In the genomic region with DNA sequence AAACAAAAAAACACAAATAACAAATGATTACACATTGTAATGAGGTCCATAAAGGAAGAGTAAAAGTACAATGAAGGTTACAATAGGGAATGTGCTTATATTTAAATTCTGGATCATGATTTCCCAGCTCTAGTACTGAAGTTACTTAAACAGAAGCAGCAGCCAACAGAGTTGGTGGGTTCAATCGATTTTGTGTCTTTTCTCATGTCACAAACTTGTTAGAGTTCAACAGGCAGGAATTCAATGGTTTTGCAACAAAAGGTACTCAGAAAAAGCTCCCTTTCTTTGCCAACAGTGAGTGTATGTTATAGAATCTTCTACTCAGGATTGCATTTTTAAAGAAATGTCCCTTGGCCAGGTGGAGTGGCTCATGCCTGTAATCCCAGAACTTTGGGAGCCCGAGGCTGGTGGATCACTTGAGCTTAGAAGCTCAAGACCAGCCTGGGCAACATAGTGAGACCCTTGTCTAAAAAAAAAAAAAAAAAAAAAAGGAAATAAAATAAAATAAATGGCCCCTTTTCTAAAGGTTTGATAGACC, we compare ENCODE assay signal across 23 cellular contexts. TPM values are rescaled to one million over a fixed set of nuclear protein-coding genes. Genes with fewer than 3 reads are reported as not detected.
DNase-seq lines count a peak whose midpoint lies in the region; ATAC-seq and TF ChIP-seq lines count a peak whose summit lies in the region.
"Had no signal": no experiment of that assay in that cellular context is flagged by ENCODE, and none has a peak within 500 bp of the region (broad histone marks: within the 10 kb centered on the region; RNA-seq: fewer than 3 reads in every experiment).

No MANE protein-coding gene starts in this region.

- peaks cover 13% of the 10 kb centered on the region for H3K36me3 Mint-ChIP-seq in activated naive CD8-positive, alpha-beta T cell treated with anti-CD3 and anti-CD28 coated beads, Interleukin-2, amount 10 ng/mL, durations not matched to agents 7 days and 5 days
- peaks cover 2% of the 10 kb centered on the region for H3K36me3 Mint-ChIP-seq in activated naive CD8-positive, alpha-beta T cell treated with anti-CD3 and anti-CD28 coated beads for 36 hours
- H3K36me3 Mint-ChIP-seq in IgD-negative memory B cell, result no peaks in the 10 kb centered on the region
- H3K36me3 Mint-ChIP-seq in dendritic cell treated with granulocyte-macrophage colony-stimulating factor and Interleukin-4, amounts not matched to agents 40 ng/mL and 50 ng/mL, for 4 days (ENCODE audit: low read depth), result no peaks in the 10 kb centered on the region
- H3K36me3 Mint-ChIP-seq: naive thymus-derived CD8-positive, alpha-beta T cell had no signal

- peaks cover 1% of the 10 kb centered on the region for H3K9me3 Mint-ChIP-seq in activated naive CD8-positive, alpha-beta T cell treated with anti-CD3 and anti-CD28 coated beads, Interleukin-2, amount 10 ng/mL, durations not matched to agents 7 days and 5 days
- peaks cover 5% of the 10 kb centered on the region for H3K9me3 Mint-ChIP-seq in activated naive CD8-positive, alpha-beta T cell treated with anti-CD3 and anti-CD28 coated beads for 36 hours
- no peaks in the 10 kb centered on the region for H3K9me3 Mint-ChIP-seq in IgD-negative memory B cell
- H3K9me3 Mint-ChIP-seq in dendritic cell treated with granulocyte-macrophage colony-stimulating factor and Interleukin-4, amounts not matched to agents 40 ng/mL and 50 ng/mL, for 4 days, result no peaks in the 10 kb centered on the region
- H3K9me3 Mint-ChIP-seq: naive thymus-derived CD8-positive, alpha-beta T cell had no signal

- peaks cover 22% of the 10 kb centered on the region in 2 donors for H3K4me1 ChIP-seq in thyroid gland
- peaks cover 23% of the 10 kb centered on the region for H3K4me1 ChIP-seq in upper lobe of right lung
- H3K4me1 ChIP-seq: HAP-1 had no signal

- H3K9me3 ChIP-seq in thyroid gland, result no peaks in the 10 kb centered on the region
- H3K9me3 ChIP-seq in upper lobe of right lung, result no peaks in the 10 kb centered on the region
- H3K9me3 ChIP-seq: adrenal gland, HAP-1 had no signal

- peaks cover 3% of the 10 kb centered on the region for H3K27me3 Mint-ChIP-seq in activated naive CD8-positive, alpha-beta T cell treated with anti-CD3 and anti-CD28 coated beads, Interleukin-2, amount 10 ng/mL, durations not matched to agents 7 days and 5 days
- H3K27me3 Mint-ChIP-seq in activated naive CD8-positive, alpha-beta T cell treated with anti-CD3 and anti-CD28 coated beads for 36 hours, result peaks cover 17% of the 10 kb centered on the region
- H3K27me3 Mint-ChIP-seq in IgD-negative memory B cell, result peaks cover 2% of the 10 kb centered on the region
- H3K27me3 Mint-ChIP-seq in dendritic cell treated with granulocyte-macrophage colony-stimulating factor and Interleukin-4, amounts not matched to agents 40 ng/mL and 50 ng/mL, for 4 days, result peaks cover 17% of the 10 kb centered on the region

- no peaks in the 10 kb centered on the region for H3K27me3 ChIP-seq in thyroid gland
- no peaks in the 10 kb centered on the region for H3K27me3 ChIP-seq in upper lobe of right lung
- H3K27me3 ChIP-seq: adrenal gland, brain microvascular endothelial cell had no signal

- DNase-seq in activated naive CD8-positive, alpha-beta T cell treated with anti-CD3 and anti-CD28 coated beads, Interleukin-2, amount 10 ng/mL, durations not matched to agents 7 days and 5 days, result no peak
- no peak for DNase-seq in activated naive CD8-positive, alpha-beta T cell treated with anti-CD3 and anti-CD28 coated beads for 36 hours
- DNase-seq in thyroid gland (no peak), NCI-H1092 treated with DMSO at 0.1 percent for 48 hours (lab: John Stamatoyannopoulos, UW) (no peak), hepatic stellate cell (ENCODE audit: low spot score) (no peak), upper lobe of right lung (no peak)
- DNase-seq: activated CD4-positive, alpha-beta T cell treated with anti-CD3 and anti-CD28 coated beads, Interleukin-2, amount 10 ng/mL, durations not matched to agents 7 days and 5 days; C1 segment of cervical spinal cord; left ventricle myocardium superior; midbrain; naive thymus-derived CD8-positive, alpha-beta T cell; NCI-H446 treated with DMSO at 0.1 percent for 48 hours; NCI-H82 had no signal

- H3K4me3 ChIP-seq in thyroid gland (replicated peaks in 1 of 3) (no peak overlapping the region), upper lobe of right lung (no peak overlapping the region)
- H3K4me3 ChIP-seq: adrenal gland, HAP-1, SK-N-MC had no signal

- H3K4me3 Mint-ChIP-seq in activated naive CD8-positive, alpha-beta T cell treated with anti-CD3 and anti-CD28 coated beads, Interleukin-2, amount 10 ng/mL, durations not matched to agents 7 days and 5 days, result peak overlapping the region; percentile 18
- no peak overlapping the region for H3K4me3 Mint-ChIP-seq in activated naive CD8-positive, alpha-beta T cell treated with anti-CD3 and anti-CD28 coated beads for 36 hours
- peak overlapping the region in 3 of 4 donors; percentile 11 to 84 (median 55) for H3K4me3 Mint-ChIP-seq in IgD-negative memory B cell
- H3K4me3 Mint-ChIP-seq in dendritic cell treated with granulocyte-macrophage colony-stimulating factor and Interleukin-4, amounts not matched to agents 40 ng/mL and 50 ng/mL, for 4 days, result no peak overlapping the region
- H3K4me3 Mint-ChIP-seq: activated CD4-positive, alpha-beta T cell treated with anti-CD3 and anti-CD28 coated beads, Interleukin-2, amount 10 ng/mL, durations not matched to agents 7 days and 5 days; naive thymus-derived CD8-positive, alpha-beta T cell had no signal

- intact Hi-C loops in dendritic cell treated with granulocyte-macrophage colony-stimulating factor and Interleukin-4, amounts not matched to agents 40 ng/mL and 50 ng/mL, for 4 days (cut with micrococcal nuclease), result no loop called here
- intact Hi-C loops in thyroid gland (cut with DNase I) (no loop called here), upper lobe of right lung (cut with DNase I) (no loop called here)

- POLR2A ChIA-PET in activated naive CD8-positive, alpha-beta T cell treated with anti-CD3 and anti-CD28 coated beads, Interleukin-2, amount 10 ng/mL, durations not matched to agents 7 days and 5 days (lab: Charles Lee), result interaction anchor here (0.6 to 4.2 kb wide), 5 partner anchors 13 to 133 kb away, joined by 3 to 39 read pairs (median 4); no protein-coding TSS in a partner anchor

- H3K27ac ChIP-seq in thyroid gland (peak overlapping the region; percentile 56 to 73 (median 59)), upper lobe of right lung (no peak overlapping the region)
- H3K27ac ChIP-seq: adrenal gland, brain microvascular endothelial cell, SK-N-MC had no signal

- no peak for ATAC-seq in activated naive CD8-positive, alpha-beta T cell treated with anti-CD3 and anti-CD28 coated beads, Interleukin-2, amount 10 ng/mL, durations not matched to agents 7 days and 5 days (ENCODE audit: low read depth)
- no peak for ATAC-seq in upper lobe of right lung
- ATAC-seq: left ventricle myocardium superior had no signal

- H3K36me3 ChIP-seq in thyroid gland (no peaks in the 10 kb centered on the region), upper lobe of right lung (no peaks in the 10 kb centered on the region)
- H3K36me3 ChIP-seq: adrenal gland, brain microvascular endothelial cell, HAP-1 had no signal

- 50 to 51% methylated on average over 2 of the region's 2 CpGs for WGBS in thyroid gland, 2 donors

- TF ChIP-seq POLR2A in thyroid gland (IDR thresholded peaks at IDR 0.05), result no peak

- H3K4me1 Mint-ChIP-seq in activated naive CD8-positive, alpha-beta T cell treated with anti-CD3 and anti-CD28 coated beads, Interleukin-2, amount 10 ng/mL, durations not matched to agents 7 days and 5 days, result peaks cover 72% of the 10 kb centered on the region
- H3K4me1 Mint-ChIP-seq in activated naive CD8-positive, alpha-beta T cell treated with anti-CD3 and anti-CD28 coated beads for 36 hours, result peaks cover 65% of the 10 kb centered on the region
- H3K4me1 Mint-ChIP-seq in IgD-negative memory B cell, result peaks cover 46 to 56% (median 50%) of the 10 kb centered on the region in 3 donors
- peaks cover 69% of the 10 kb centered on the region for H3K4me1 Mint-ChIP-seq in dendritic cell treated with granulocyte-macrophage colony-stimulating factor and Interleukin-4, amounts not matched to agents 40 ng/mL and 50 ng/mL, for 4 days (ENCODE audit: low read depth)

- peak overlapping the region; percentile 82 for H3K27ac Mint-ChIP-seq in activated naive CD8-positive, alpha-beta T cell treated with anti-CD3 and anti-CD28 coated beads, Interleukin-2, amount 10 ng/mL, durations not matched to agents 7 days and 5 days
- no peak overlapping the region for H3K27ac Mint-ChIP-seq in activated naive CD8-positive, alpha-beta T cell treated with anti-CD3 and anti-CD28 coated beads for 36 hours
- H3K27ac Mint-ChIP-seq in IgD-negative memory B cell, result peak overlapping the region; percentile 58 to 85 (median 80)
- H3K27ac Mint-ChIP-seq in dendritic cell treated with granulocyte-macrophage colony-stimulating factor and Interleukin-4, amounts not matched to agents 40 ng/mL and 50 ng/mL, for 4 days, result peak overlapping the region; percentile 48

- no peak for TF ChIP-seq CTCF in thyroid gland (IDR thresholded peaks at IDR 0.05)
- TF ChIP-seq CTCF in upper lobe of right lung (IDR thresholded peaks at IDR 0.05), result no peak

RNA-seq across cellular contexts. Expression of a gene that starts 29.6 kb away (rescaled TPM):
- total RNA-seq in activated naive CD8-positive, alpha-beta T cell treated with anti-CD3 and anti-CD28 coated beads, Interleukin-2, amount 10 ng/mL, durations not matched to agents 7 days and 5 days, result under 1 TPM; 0.64 to 0.99 TPM
- total RNA-seq in activated naive CD8-positive, alpha-beta T cell treated with anti-CD3 and anti-CD28 coated beads for 36 hours, result under 1 TPM in 1 of 2 experiments, not detected in 1; 0.60 TPM
- polyA plus RNA-seq in IgD-negative memory B cell, result 3.8 TPM
- total RNA-seq in thyroid gland (10 to 100 TPM in 1 of 4 donors, 1 to 10 TPM in 2, under 1 TPM in 1; 0.78 to 10.9 (median 3.7) TPM), upper lobe of right lung (6.5 TPM)
- total RNA-seq: activated T-helper 2 cell treated with anti-CD3 and anti-CD28 coated beads, Interferon-gamma antibody, Interleukin-2, Interleukin-4, amounts not matched to agents 10 μg/mL and 5 μg/mL and 100 μg/mL, durations not matched to agents 14 hours and 24 hours and 36 hours; cerebellum; naive thymus-derived CD8-positive, alpha-beta T cell; skeletal muscle tissue; T-helper 2 cell treated with Interferon-gamma antibody and Interleukin-4, amounts not matched to agents 100 ng/mL and 5 ng/mL, for 36 hours had no signal
- polyA plus RNA-seq: naive thymus-derived CD8-positive, alpha-beta T cell had no signal

Comparison
In these comparisons a context has a peak if more than half of its experiments do, and no peak if none do; other contexts are left out.
1. H3K4me3 Mint-ChIP-seq: peak in activated naive CD8-positive, alpha-beta T cell treated with anti-CD3 and anti-CD28 coated beads, Interleukin-2, amount 10 ng/mL, durations not matched to agents 7 days and 5 days (single experiment) and IgD-negative memory B cell (3 of 4); none in activated naive CD8-positive, alpha-beta T cell treated with anti-CD3 and anti-CD28 coated beads for 36 hours (single experiment) and dendritic cell treated with granulocyte-macrophage colony-stimulating factor and Interleukin-4, amounts not matched to agents 40 ng/mL and 50 ng/mL, for 4 days (single experiment).